ENCODE assay signal across 17 cellular contexts in the genomic region with DNA sequence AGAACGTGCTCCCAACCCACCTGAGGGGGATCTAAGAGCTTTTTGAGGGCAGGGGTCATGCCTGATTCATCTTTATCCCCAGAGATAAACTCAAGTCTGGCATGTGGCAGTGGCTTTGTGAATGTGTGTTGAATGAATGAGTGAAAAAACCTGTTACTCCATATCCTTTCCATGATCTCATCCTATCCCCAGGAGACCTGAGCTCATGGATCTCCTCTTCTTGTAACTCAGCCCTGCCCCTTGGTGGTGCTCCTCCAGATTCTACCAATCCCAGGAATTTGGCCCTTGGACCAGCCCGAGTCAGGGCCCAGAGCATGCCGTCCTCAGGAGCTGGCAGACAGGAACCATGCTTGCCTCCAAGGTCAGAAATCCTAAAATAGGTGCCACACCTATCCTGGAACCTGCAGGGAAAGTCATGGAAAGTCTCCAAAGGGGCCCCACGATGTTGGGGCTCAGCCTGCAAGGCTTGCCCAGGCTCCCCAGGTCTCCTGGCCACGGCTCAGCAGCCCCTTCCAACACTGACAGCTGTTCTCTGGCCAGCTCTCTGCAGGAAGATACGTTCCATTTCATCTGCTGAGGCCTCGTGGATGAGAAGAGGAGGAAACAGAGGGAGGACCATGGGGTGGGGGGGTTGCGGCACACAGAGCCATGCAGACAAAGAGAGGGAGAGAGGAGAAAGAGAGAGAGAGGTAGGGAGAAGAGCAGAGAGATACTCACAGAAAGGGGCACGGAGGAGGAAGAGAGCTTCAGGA.
DNase-seq lines count a peak whose midpoint lies in the region; ATAC-seq and TF ChIP-seq lines count a peak whose summit lies in the region.
"Had no signal": no experiment of that assay in that cellular context is flagged by ENCODE, and none has a peak within 500 bp of the region (broad histone marks: within the 10 kb centered on the region; RNA-seq: fewer than 3 reads in every experiment).

No MANE protein-coding gene starts in this region.

- CTCF ChIA-PET in PC-3 (lab: Charles Lee): no interaction called here

- no peaks in the 10 kb centered on the region for H3K27me3 ChIP-seq in PC-3 (ENCODE audit: low read length)
- H3K27me3 ChIP-seq: ovary, sigmoid colon, suprapubic skin had no signal

- no peak for TF ChIP-seq CTCF in PC-3 (conservative IDR thresholded peaks at IDR 0.05; ENCODE audit: low read depth, low read length)

- in situ Hi-C loops in G401 (cut with HindIII; ENCODE audit: low sequenced_read_pairs): no loop called here

- POLR2A ChIA-PET in PC-3 (lab: Charles Lee; ENCODE audit: unreplicated experiment): no interaction called here

- H3K4me2 ChIP-seq in PC-3 (ENCODE audit: low read length): no peak overlapping the region
- H3K4me2 ChIP-seq: GM23338 had no signal

- no peaks in the 10 kb centered on the region for H3K9me3 ChIP-seq in PC-3 (ENCODE audit: low read length)
- H3K9me3 ChIP-seq: ovary, sigmoid colon, suprapubic skin had no signal

- H3K36me3 ChIP-seq in PC-3 (ENCODE audit: low read depth, low read length): no peaks in the 10 kb centered on the region
- H3K36me3 ChIP-seq: ovary, sigmoid colon, suprapubic skin had no signal

- intact Hi-C loops in PC-3 (cut with micrococcal nuclease) (loop anchor here (10.0 kb wide), 1 partner anchor 212 kb away; a partner anchor contains a TSS), sciatic nerve (cut with DNase I) (no loop called here)

- H3K27ac ChIP-seq in PC-3 (ENCODE audit: low read length): no peak overlapping the region
- H3K27ac ChIP-seq: ovary, sigmoid colon, SK-N-MC, suprapubic skin had no signal

- no peaks in the 10 kb centered on the region for H3K9me2 ChIP-seq in PC-3 (replicated peaks; ENCODE audit: low read length)

- no TSS peak for BruUV-seq in PC-3 (replicated peaks; lab: Mats Ljungman, UMichigan)

- no peak overlapping the region for H3K4me3 ChIP-seq in PC-3 (ENCODE audit: low read length)
- H3K4me3 ChIP-seq: GM23338, ovary, sigmoid colon, SK-N-MC, suprapubic skin had no signal

- H4K20me1 ChIP-seq in PC-3 (ENCODE audit: low read length): no peaks in the 10 kb centered on the region

- H3K4me1 ChIP-seq in PC-3 (ENCODE audit: insufficient read depth, low read length): peaks cover 4% of the 10 kb centered on the region

- ATAC-seq in PC-3: no peak
- ATAC-seq in sciatic nerve: peak; percentile 68
- ATAC-seq in activated CD4-positive, CD25-positive, alpha-beta regulatory T cell treated with anti-CD3 and anti-CD28 coated beads, Interleukin-2, amount 50 U/mL, for 24 hours: no peak
- ATAC-seq: GM23338 had no signal

- no peak overlapping the region for H2AFZ ChIP-seq in PC-3 (ENCODE audit: low read length)
- H2AFZ ChIP-seq: GM23338 had no signal

- no peak overlapping the region for H3K9ac ChIP-seq in PC-3 (ENCODE audit: low read length)

- DNase-seq in G401 (ENCODE audit: low spot score) (peak; percentile 61), PC-3 (peak; percentile 41), fibroblast of peridontal ligament (ENCODE audit: extremely low read depth) (peak; percentile 22), sciatic nerve (ENCODE audit: low spot score) (no peak), NOMO-1 treated with dmso at 0.1 percent for 144 hours (lab: John Stamatoyannopoulos, UW; ENCODE audit: unreplicated experiment) (no peak), LoVo (ENCODE audit: low spot score) (no peak)
- no peak for DNase-seq in stimulated activated CD4-positive, alpha-beta T cell treated with anti-CD3 and anti-CD28 coated beads, Interleukin-4, amount 100 ng/mL, for 4 hours
- DNase-seq: activated CD4-positive, alpha-beta T cell treated with anti-CD3 and anti-CD28 coated beads, Interleukin-2, amount 50 U/mL, for 48 hours; naive B cell; NCI-H1436; NCI-H510A; ovary; sigmoid colon had no signal

- H3K79me2 ChIP-seq in PC-3 (ENCODE audit: low read length): no peaks in the 10 kb centered on the region

- H3F3A ChIP-seq in PC-3 (ENCODE audit: low read length, unreplicated experiment): no peaks in the 10 kb centered on the region

Comparison
In these comparisons a context has a peak if more than half of its experiments do, and no peak if none do; other contexts are left out.
1. DNase-seq: peak in G401 (single experiment), PC-3 (single experiment) and fibroblast of peridontal ligament (single experiment); none in sciatic nerve (single experiment), stimulated activated CD4-positive, alpha-beta T cell treated with anti-CD3 and anti-CD28 coated beads, Interleukin-4, amount 100 ng/mL, for 4 hours (0 of 2), NOMO-1 treated with dmso at 0.1 percent for 144 hours (single experiment) and LoVo (single experiment).